8 cellular contexts compared by ENCODE assay signal in the genomic region with DNA sequence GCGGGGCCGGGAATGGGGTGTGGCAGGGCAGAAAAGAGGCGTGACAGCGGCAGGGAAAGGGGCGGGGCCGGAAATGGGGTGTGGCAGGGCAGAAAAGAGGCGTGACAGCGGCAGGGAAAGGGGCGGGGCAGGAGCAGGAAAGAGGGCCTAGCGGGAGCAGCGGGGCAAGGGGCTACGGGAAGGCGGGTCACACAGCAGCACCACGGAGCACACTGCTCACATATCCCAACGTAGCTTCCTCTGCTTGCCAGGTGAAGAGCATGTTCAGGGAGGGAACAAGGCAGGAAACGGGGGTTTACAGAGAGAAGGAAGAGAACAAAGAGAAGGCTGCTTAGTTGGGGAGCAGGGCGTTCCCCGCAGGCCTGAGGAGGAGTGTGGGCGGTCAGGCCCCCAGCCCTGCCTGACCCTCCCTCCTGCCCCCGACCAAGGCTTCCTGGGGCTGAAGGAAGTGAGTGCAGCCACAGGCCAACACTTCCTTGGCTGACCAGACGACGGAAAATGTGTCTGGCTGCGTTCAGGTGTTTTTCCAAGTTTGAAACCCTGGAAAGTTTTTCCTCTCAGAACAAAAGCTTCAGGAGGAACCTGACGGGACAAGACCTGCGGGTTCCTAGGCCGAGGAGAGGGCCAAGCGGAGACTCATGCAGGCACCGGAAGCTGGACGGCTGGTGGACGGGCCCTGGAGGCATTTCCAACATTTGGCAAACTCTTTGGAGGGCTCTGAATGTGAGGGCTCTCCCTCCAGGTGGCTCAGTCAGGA. TPM values are rescaled to one million over a fixed set of nuclear protein-coding genes. Genes with fewer than 3 reads are reported as not detected.
DNase-seq lines count a peak whose midpoint lies in the region; ATAC-seq and TF ChIP-seq lines count a peak whose summit lies in the region.

No MANE protein-coding gene starts in this region.

- no peaks in the 10 kb centered on the region for H3K27me3 ChIP-seq in BE2C

- peaks cover 33% of the 10 kb centered on the region for H3K4me1 Mint-ChIP-seq in activated CD4-positive, alpha-beta memory T cell treated with anti-CD3 and anti-CD28 coated beads, Interleukin-2, amount 10 ng/mL, durations not matched to agents 7 days and 5 days

- no peaks in the 10 kb centered on the region for H3K27me3 Mint-ChIP-seq in activated CD4-positive, alpha-beta memory T cell treated with anti-CD3 and anti-CD28 coated beads, Interleukin-2, amount 10 ng/mL, durations not matched to agents 7 days and 5 days

- CTCF ChIA-PET in activated CD4-positive, alpha-beta memory T cell treated with anti-CD3 and anti-CD28 coated beads, Interleukin-2, amount 10 ng/mL, durations not matched to agents 7 days and 5 days (lab: Charles Lee): interaction anchor here (0.6 kb wide), 1 partner anchor 308 kb away, joined by 5 read pairs; no protein-coding TSS in a partner anchor

- H3K36me3 ChIP-seq in BE2C: peaks cover 63% of the 10 kb centered on the region

- no peaks in the 10 kb centered on the region for H3K9me3 Mint-ChIP-seq in activated CD4-positive, alpha-beta memory T cell treated with anti-CD3 and anti-CD28 coated beads, Interleukin-2, amount 10 ng/mL, durations not matched to agents 7 days and 5 days

- POLR2A ChIA-PET in activated CD4-positive, alpha-beta memory T cell treated with anti-CD3 and anti-CD28 coated beads, Interleukin-2, amount 10 ng/mL, durations not matched to agents 7 days and 5 days (lab: Charles Lee): interaction anchor here (1.1 to 2.0 kb wide), 3 partner anchors 16 to 422 kb away, joined by 3 to 5 read pairs (median 5); a partner anchor contains a TSS

- no peaks in the 10 kb centered on the region for H3K4me1 ChIP-seq in BE2C

- peak; percentile 66 for DNase-seq in BE2C
- DNase-seq in HT-29 (ENCODE audit: low spot score): peak; percentile 58
- peak; percentile 66 for DNase-seq in activated CD4-positive, alpha-beta memory T cell treated with anti-CD3 and anti-CD28 coated beads, Interleukin-2, amount 10 ng/mL, durations not matched to agents 7 days and 5 days
- DNase-seq in left cardiac atrium: peak; percentile 55
- DNase-seq in stimulated activated naive CD8-positive, alpha-beta T cell treated with anti-CD3 and anti-CD28 coated beads, Interleukin-15, Interleukin-2, amounts not matched to agents 100 U/mL and 50 U/mL, for 24 hours: peak; percentile 68
- no peak for DNase-seq in HK-2 (ENCODE audit: unreplicated experiment)
- no peak for DNase-seq in OCI-M2 (lab: John Stamatoyannopoulos, UW; ENCODE audit: unreplicated experiment)
- DNase-seq in omental fat pad (ENCODE audit: low spot score): no peak

- peak overlapping the region; percentile 88 for H3K27ac Mint-ChIP-seq in activated CD4-positive, alpha-beta memory T cell treated with anti-CD3 and anti-CD28 coated beads, Interleukin-2, amount 10 ng/mL, durations not matched to agents 7 days and 5 days

- peaks cover 45% of the 10 kb centered on the region for H3K36me3 Mint-ChIP-seq in activated CD4-positive, alpha-beta memory T cell treated with anti-CD3 and anti-CD28 coated beads, Interleukin-2, amount 10 ng/mL, durations not matched to agents 7 days and 5 days (ENCODE audit: low read depth)

- intact Hi-C loops in left cardiac atrium (cut with DNase I): no loop called here

- TF ChIP-seq CTCF in BE2C (IDR thresholded peaks at IDR 0.05; ENCODE audit: low read depth, low read length) (no peak), omental fat pad (IDR thresholded peaks at IDR 0.05) (no peak)

- H3K4me3 ChIP-seq in BE2C (ENCODE audit: low read depth, low read length): no peak overlapping the region

- ATAC-seq in left cardiac atrium (no peak), omental fat pad (ENCODE audit: low FRiP score) (no peak)
- no peak for ATAC-seq in stimulated activated naive CD8-positive, alpha-beta T cell treated with anti-CD3 and anti-CD28 coated beads, Interleukin-15, Interleukin-2, amounts not matched to agents 100 U/mL and 50 U/mL, for 24 hours

- no peak overlapping the region for H3K4me3 Mint-ChIP-seq in activated CD4-positive, alpha-beta memory T cell treated with anti-CD3 and anti-CD28 coated beads, Interleukin-2, amount 10 ng/mL, durations not matched to agents 7 days and 5 days

- no peaks in the 10 kb centered on the region for H3K9me3 ChIP-seq in BE2C

RNA-seq across cellular contexts. Expression of a gene that starts 13.8 kb away (rescaled TPM):
- 141 TPM for polyA plus RNA-seq in BE2C (2012; ENCODE audit: insufficient read depth, insufficient read length, low read depth)
- total RNA-seq in HT-29 (2014; rRNA removed; shearing (Covaris generic)): 63.2 and 68.4 TPM in 2 replicates
- 10 to 100 TPM; 36.3 to 36.6 TPM for total RNA-seq in activated CD4-positive, alpha-beta memory T cell treated with anti-CD3 and anti-CD28 coated beads, Interleukin-2, amount 10 ng/mL, durations not matched to agents 7 days and 5 days
- total RNA-seq in left cardiac atrium (10 to 100 TPM; 30.8 to 32.4 TPM), omental fat pad (10 to 100 TPM; 25.7 to 48.9 (median 30.3) TPM)

RNA-seq across cellular contexts. Expression of a gene that starts 27.3 kb away (rescaled TPM):
- 24.8 TPM for polyA plus RNA-seq in BE2C (2012; ENCODE audit: insufficient read depth, insufficient read length, low read depth)
- total RNA-seq in HT-29 (2014; rRNA removed; shearing (Covaris generic)): 0.34 and 0.38 TPM in 2 replicates
- 10 to 100 TPM; 16.5 to 16.7 TPM for total RNA-seq in activated CD4-positive, alpha-beta memory T cell treated with anti-CD3 and anti-CD28 coated beads, Interleukin-2, amount 10 ng/mL, durations not matched to agents 7 days and 5 days
- total RNA-seq in left cardiac atrium (10 to 100 TPM; 11.7 to 14.5 TPM), omental fat pad (1 to 10 TPM; 6.4 to 9.8 (median 7.2) TPM)

RNA-seq across cellular contexts. Expression of a gene that starts 37.0 kb away (rescaled TPM):
- 22.3 TPM for polyA plus RNA-seq in BE2C (2012; ENCODE audit: insufficient read depth, insufficient read length, low read depth)
- total RNA-seq in HT-29 (2014; rRNA removed; shearing (Covaris generic)): 47.2 and 51.9 TPM in 2 replicates
- 10 to 100 TPM; 18.3 to 21.0 TPM for total RNA-seq in activated CD4-positive, alpha-beta memory T cell treated with anti-CD3 and anti-CD28 coated beads, Interleukin-2, amount 10 ng/mL, durations not matched to agents 7 days and 5 days
- total RNA-seq in left cardiac atrium (1 to 10 TPM; 2.7 to 3.8 TPM), omental fat pad (1 to 10 TPM in 1 of 4 donors, under 1 TPM in 2, not detected in 1; 0.48 to 1.2 (median 0.84) TPM)

RNA-seq across cellular contexts. Expression of a gene that starts 38.5 kb away (rescaled TPM):
- 341 TPM for polyA plus RNA-seq in BE2C (2012; ENCODE audit: insufficient read depth, insufficient read length, low read depth)
- total RNA-seq in HT-29 (2014; rRNA removed; shearing (Covaris generic)): 102 and 110 TPM in 2 replicates
- 10 to 100 TPM; 58.4 to 60.4 TPM for total RNA-seq in activated CD4-positive, alpha-beta memory T cell treated with anti-CD3 and anti-CD28 coated beads, Interleukin-2, amount 10 ng/mL, durations not matched to agents 7 days and 5 days
- total RNA-seq in left cardiac atrium: 10 to 100 TPM; 38.8 to 43.9 TPM
- total RNA-seq in omental fat pad: 10 to 100 TPM; 34.7 to 43.8 (median 40.2) TPM

RNA-seq across cellular contexts. Expression of a gene that starts 47.5 kb away (rescaled TPM):
- polyA plus RNA-seq in BE2C (2012; ENCODE audit: insufficient read depth, insufficient read length, low read depth): 67.9 TPM
- 106 and 109 TPM in 2 replicates for total RNA-seq in HT-29 (2014; rRNA removed; shearing (Covaris generic))
- total RNA-seq in activated CD4-positive, alpha-beta memory T cell treated with anti-CD3 and anti-CD28 coated beads, Interleukin-2, amount 10 ng/mL, durations not matched to agents 7 days and 5 days: 10 to 100 TPM; 58.6 to 59.7 TPM
- total RNA-seq in left cardiac atrium (10 to 100 TPM; 41.9 to 53.4 TPM), omental fat pad (10 to 100 TPM; 29.9 to 56.3 (median 45.4) TPM)

Comparison
In these comparisons a context has a peak if more than half of its experiments do, and no peak if none do; other contexts are left out.
1. DNase-seq: peak in BE2C (single experiment), HT-29 (single experiment), activated CD4-positive, alpha-beta memory T cell treated with anti-CD3 and anti-CD28 coated beads, Interleukin-2, amount 10 ng/mL, durations not matched to agents 7 days and 5 days (single experiment), left cardiac atrium (single experiment) and stimulated activated naive CD8-positive, alpha-beta T cell treated with anti-CD3 and anti-CD28 coated beads, Interleukin-15, Interleukin-2, amounts not matched to agents 100 U/mL and 50 U/mL, for 24 hours (single experiment); none in HK-2 (single experiment), OCI-M2 (single experiment) and omental fat pad (single experiment).
2. RNA of a gene that starts 37.0 kb away (total RNA-seq): 47.2 to 51.9 TPM in HT-29 and 18.3 to 21.0 TPM in activated CD4-positive, alpha-beta memory T cell treated with anti-CD3 and anti-CD28 coated beads, Interleukin-2, amount 10 ng/mL, durations not matched to agents 7 days and 5 days; 2.7 to 3.8 TPM in left cardiac atrium and 0.48 to 1.2 TPM in omental fat pad; every median in the first group is over 4 times any median in the second.